ENCODE assay signal across 8 cellular contexts in the genomic region with DNA sequence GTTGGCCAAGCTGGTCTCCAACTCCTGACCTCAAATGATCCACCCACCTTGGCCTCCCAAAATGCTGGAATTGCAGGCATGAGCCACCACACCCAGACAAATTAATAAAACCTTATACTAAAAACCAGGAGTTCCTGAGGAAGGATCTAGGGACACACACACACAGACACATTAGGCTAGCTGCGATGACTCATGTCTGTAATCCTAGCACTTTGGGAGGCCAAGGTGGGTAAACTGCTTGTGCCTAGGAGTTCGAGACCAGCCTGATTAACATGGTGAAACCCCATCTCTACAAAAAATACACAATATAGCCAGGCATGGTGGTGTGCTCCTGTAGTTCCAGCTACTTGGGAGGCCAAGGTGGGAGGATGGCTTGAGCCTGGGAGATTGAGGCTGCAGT. TPM values are rescaled to one million over a fixed set of nuclear protein-coding genes. Genes with fewer than 3 reads are reported as not detected.
DNase-seq lines count a peak whose midpoint lies in the region; ATAC-seq, FAIRE-seq and TF ChIP-seq lines count a peak whose summit lies in the region.
"Not testable (repeated sequence)": the region's sequence is repeated elsewhere in the genome, so short reads cannot be mapped to it uniquely, and the experiment has no call there.

No MANE protein-coding gene starts in this region.

- WGBS in A549 (ENCODE audit: missing lambda C conversion rate), result 92% methylated on average over 2 of the region's 2 CpGs
- 89 to 100% methylated on average over 1 to 2 of the region's 2 CpGs for WGBS in endodermal cell (ENCODE audit: insufficient coverage in 1 of 2, insufficient read length in 1 of 2), 2 experiments

- TF ChIP-seq POLR2A in A549 (IDR thresholded peaks at IDR 0.05; ENCODE audit: low read length), result not testable (repeated sequence)

- H3K27ac ChIP-seq in A549; endodermal cell (ENCODE audit: low read depth, low read length): not testable (repeated sequence)
- H3K27ac ChIP-seq in SK-N-MC (peak overlapping the region; percentile 80; the same call in 1 of the 2 replicates), cardiac muscle cell (peak overlapping the region; percentile 43)

- CTCF ChIA-PET in A549 (lab: Yijun Ruan, JAX), result interaction anchor here (2.3 kb wide), 1 partner anchor 15 kb away, joined by 8 read pairs; no protein-coding TSS in a partner anchor

- H3K27me3 ChIP-seq in adipocyte (replicated peaks; ENCODE audit: control insufficient read depth, insufficient read depth, low read length); endodermal cell (ENCODE audit: control insufficient read depth, insufficient read depth, low read length, poor library complexity, severe bottlenecking); cardiac muscle cell: not testable (repeated sequence)

- H3K36me3 Mint-ChIP-seq in endodermal cell (ENCODE audit: low read depth) (peaks cover 70% of the 10 kb centered on the region), osteocyte (ENCODE audit: unreplicated experiment) (peaks cover 18% of the 10 kb centered on the region)

- not testable (repeated sequence) for H3K9ac ChIP-seq in SK-N-MC (ENCODE audit: insufficient read length); adipocyte (ENCODE audit: low read length); endodermal cell (ENCODE audit: extremely low read depth, low read length, poor library complexity, severe bottlenecking)

- TF ChIP-seq RAD21 in A549 (conservative IDR thresholded peaks at IDR 0.05 in 1 of 2, IDR thresholded peaks at IDR 0.05 in 1 of 2), result not testable (repeated sequence)

- not testable (repeated sequence) for H3K4me2 ChIP-seq in A549

- H3K4me1 Mint-ChIP-seq in endodermal cell, result peaks cover 12% of the 10 kb centered on the region
- peaks cover 22% of the 10 kb centered on the region for H3K4me1 Mint-ChIP-seq in osteocyte (ENCODE audit: unreplicated experiment)

- not testable (repeated sequence) for H3K9me3 ChIP-seq in A549; SK-N-MC (ENCODE audit: low read depth, low read length); adipocyte (ENCODE audit: control insufficient read depth, low read length); endodermal cell (ENCODE audit: control insufficient read depth, low read length); cardiac muscle cell (ENCODE audit: low read depth)

- H3K27me3 Mint-ChIP-seq in endodermal cell (ENCODE audit: insufficient read depth); osteocyte (ENCODE audit: unreplicated experiment): not testable (repeated sequence)

- not testable (repeated sequence) for DNase-seq in A549 (ENCODE audit: low read depth in 1 of 2, low spot score in 1 of 2); SK-N-MC (ENCODE audit: low read depth, low spot score); endodermal cell; cardiac muscle cell (ENCODE audit: low read depth in 1 of 2, low spot score in 1 of 2); osteocyte (ENCODE audit: extremely low spot score, unreplicated experiment)
- peak; percentile 38 for DNase-seq in Daoy (ENCODE audit: low read depth)
- peak; percentile 49 for DNase-seq in HT1080 (ENCODE audit: low read depth)
- DNase-seq in adipocyte (ENCODE audit: low read depth), result peak; percentile 34

- not testable (repeated sequence) for H3K4me3 Mint-ChIP-seq in endodermal cell; osteocyte (ENCODE audit: unreplicated experiment)

- TF ChIP-seq EP300 in A549 (IDR thresholded peaks at IDR 0.05), result not testable (repeated sequence)

- not testable (repeated sequence) for TF ChIP-seq CTCF in A549 (IDR thresholded peaks at IDR 0.05); endodermal cell (conservative IDR thresholded peaks at IDR 0.05); cardiac muscle cell (IDR thresholded peaks at IDR 0.05; ENCODE audit: low read depth, low read length); osteocyte (IDR thresholded peaks at IDR 0.05)

- peak overlapping the region; percentile 64 for H3K27ac Mint-ChIP-seq in endodermal cell
- peak overlapping the region; percentile 57 for H3K27ac Mint-ChIP-seq in osteocyte (ENCODE audit: unreplicated experiment)

- ATAC-seq in A549, result not testable (repeated sequence)

- FAIRE-seq in A549 (lab: Jason Lieb, UNC), result not testable (repeated sequence)

- H3K9me3 Mint-ChIP-seq in endodermal cell; osteocyte (ENCODE audit: unreplicated experiment): not testable (repeated sequence)

- not testable (repeated sequence) for H3K4me3 ChIP-seq in A549; SK-N-MC; adipocyte (ENCODE audit: low read length); endodermal cell (ENCODE audit: low read length); cardiac muscle cell

- not testable (repeated sequence) for H3K4me1 ChIP-seq in A549; adipocyte (ENCODE audit: control insufficient read depth, insufficient read depth, low read length); endodermal cell (ENCODE audit: control insufficient read depth, insufficient read depth, low read length); cardiac muscle cell (ENCODE audit: low read depth)

- H3K36me3 ChIP-seq in SK-N-MC (ENCODE audit: insufficient read depth, low read length) (peaks cover 50% of the 10 kb centered on the region), adipocyte (ENCODE audit: control insufficient read depth, insufficient read depth, low read length, severe bottlenecking) (peaks cover 29% of the 10 kb centered on the region), endodermal cell (ENCODE audit: control insufficient read depth, insufficient read depth, low read length) (peaks cover 75% of the 10 kb centered on the region), cardiac muscle cell (peaks cover 22% of the 10 kb centered on the region)

- POLR2A ChIA-PET in A549 (lab: Yijun Ruan, JAX), result interaction anchor here (0.6 kb wide), 1 partner anchor 174 kb away, joined by 4 read pairs; no protein-coding TSS in a partner anchor

TF ChIP-seq in A549, 52 proteins besides CTCF, POLR2A, EP300 and RAD21:
- not testable (repeated sequence) for TF ChIP-seq FOSL2 (IDR thresholded peaks at IDR 0.05)
- 0 out of 2 replicates have a peak, but pooled peaks have one; percentile 21 for TF ChIP-seq FOSL2 (CRISPR knock-in tag; IDR thresholded peaks at IDR 0.05)

RNA-seq across cellular contexts. Expression of a gene that starts 13.8 kb away (rescaled TPM):
- polyA plus RNA-seq in A549 (2011; rRNA removed), result 50.6 and 52.5 TPM in 2 replicates
- polyA plus RNA-seq in A549 (2012; cell fraction: cytosol; rRNA removed), result 27.6 and 35.9 TPM in 2 replicates
- polyA plus RNA-seq in A549 (2012; cell fraction: nucleus; rRNA removed), result 27.8 and 37.0 TPM in 2 replicates
- 36.1 to 43.2 TPM (median 36.7 TPM) in 3 replicates for polyA plus RNA-seq in A549 (2017; fragmentation: RNase III; extraction: RNeasy Plus Mini Kit Qiagen cat#74134 plus additional on column Dnase treatment)
- polyA minus RNA-seq in A549 (2011; rRNA and poly(A)+ RNA removed), result 81.6 and 86.0 TPM in 2 replicates
- 35.3 and 38.0 TPM in 2 replicates for total RNA-seq in Daoy (2014; rRNA removed; shearing (Covaris generic))
- 41.9 and 64.9 TPM in 2 replicates for total RNA-seq in HT1080 (2014; rRNA removed; shearing (Covaris generic))
- polyA plus RNA-seq in HT1080 (2015; cell fraction: cytosol; rRNA removed), result 32.8 and 34.3 TPM in 2 replicates
- 68.9 and 73.9 TPM in 2 replicates for polyA plus RNA-seq in HT1080 (2015; cell fraction: nucleus; rRNA removed)
- 10 to 100 TPM; 81.7 to 97.7 TPM for total RNA-seq in endodermal cell
- 32.2 TPM for polyA plus RNA-seq in endodermal cell (2013, experiment 1 of 2)
- 33.5 TPM for polyA plus RNA-seq in endodermal cell (2013, experiment 2 of 2)
- total RNA-seq in cardiac muscle cell, result 10.9 and 11.1 TPM in 2 replicates
- 8.2 and 12.4 TPM in 2 replicates for polyA plus RNA-seq in cardiac muscle cell
- total RNA-seq in osteocyte, result 30.7 and 31.8 TPM in 2 replicates

RNA-seq across cellular contexts. Expression of a gene that starts 46.0 kb away (rescaled TPM):
- polyA plus RNA-seq in A549 (2011; rRNA removed) (90.6 and 91.7 TPM in 2 replicates), A549 (2017; fragmentation: RNase III; extraction: RNeasy Plus Mini Kit Qiagen cat#74134 plus additional on column Dnase treatment) (47.3 to 53.5 TPM (median 51.9 TPM) in 3 replicates), cardiac muscle cell (140 and 183 TPM in 2 replicates)
- 21.0 and 21.5 TPM in 2 replicates for polyA plus RNA-seq in A549 (2012; cell fraction: cytosol; rRNA removed)
- 47.7 and 69.8 TPM in 2 replicates for polyA plus RNA-seq in A549 (2012; cell fraction: nucleus; rRNA removed)
- 107 and 110 TPM in 2 replicates for polyA minus RNA-seq in A549 (2011; rRNA and poly(A)+ RNA removed)
- 31.4 and 34.5 TPM in 2 replicates for total RNA-seq in Daoy (2014; rRNA removed; shearing (Covaris generic))
- total RNA-seq in HT1080 (2014; rRNA removed; shearing (Covaris generic)), result 50.5 and 65.6 TPM in 2 replicates
- polyA plus RNA-seq in HT1080 (2015; cell fraction: cytosol; rRNA removed), result 53.3 and 65.5 TPM in 2 replicates
- 413 and 424 TPM in 2 replicates for polyA plus RNA-seq in HT1080 (2015; cell fraction: nucleus; rRNA removed)
- total RNA-seq in endodermal cell (100 to 1,000 TPM; 120 to 136 TPM), cardiac muscle cell (136 and 167 TPM in 2 replicates), osteocyte (241 and 255 TPM in 2 replicates)
- 94.6 TPM for polyA plus RNA-seq in endodermal cell (2013, experiment 1 of 2)
- 93.6 TPM for polyA plus RNA-seq in endodermal cell (2013, experiment 2 of 2)

RNA-seq across cellular contexts. Expression of a gene that starts 47.8 kb away (rescaled TPM):
- polyA plus RNA-seq in A549 (2011; rRNA removed), result 17.9 and 18.8 TPM in 2 replicates
- polyA plus RNA-seq in A549 (2012; cell fraction: cytosol; rRNA removed), result 9.6 and 10.2 TPM in 2 replicates
- polyA plus RNA-seq in A549 (2012; cell fraction: nucleus; rRNA removed), result 11.6 and 14.2 TPM in 2 replicates
- 12.3 to 14.3 TPM (median 12.6 TPM) in 3 replicates for polyA plus RNA-seq in A549 (2017; fragmentation: RNase III; extraction: RNeasy Plus Mini Kit Qiagen cat#74134 plus additional on column Dnase treatment)
- 6.2 and 8.9 TPM in 2 replicates for polyA minus RNA-seq in A549 (2011; rRNA and poly(A)+ RNA removed)
- 18.9 and 21.7 TPM in 2 replicates for total RNA-seq in Daoy (2014; rRNA removed; shearing (Covaris generic))
- 54.9 and 57.4 TPM in 2 replicates for total RNA-seq in HT1080 (2014; rRNA removed; shearing (Covaris generic))
- 17.8 and 20.6 TPM in 2 replicates for polyA plus RNA-seq in HT1080 (2015; cell fraction: cytosol; rRNA removed)
- polyA plus RNA-seq in HT1080 (2015; cell fraction: nucleus; rRNA removed), result 37.8 and 45.4 TPM in 2 replicates
- 1 to 10 TPM in 1 of 2 donors, under 1 TPM in 1; 0.22 to 1.3 TPM for total RNA-seq in endodermal cell
- 0.57 TPM for polyA plus RNA-seq in endodermal cell (2013, experiment 1 of 2)
- 0.62 TPM for polyA plus RNA-seq in endodermal cell (2013, experiment 2 of 2)
- 0.18 and 0.32 TPM in 2 replicates for total RNA-seq in cardiac muscle cell
- polyA plus RNA-seq in cardiac muscle cell, result not detected in 2 replicates
- 0.50 and 1.3 TPM in 2 replicates for total RNA-seq in osteocyte
